27 cellular contexts compared by ENCODE assay signal in the genomic region with DNA sequence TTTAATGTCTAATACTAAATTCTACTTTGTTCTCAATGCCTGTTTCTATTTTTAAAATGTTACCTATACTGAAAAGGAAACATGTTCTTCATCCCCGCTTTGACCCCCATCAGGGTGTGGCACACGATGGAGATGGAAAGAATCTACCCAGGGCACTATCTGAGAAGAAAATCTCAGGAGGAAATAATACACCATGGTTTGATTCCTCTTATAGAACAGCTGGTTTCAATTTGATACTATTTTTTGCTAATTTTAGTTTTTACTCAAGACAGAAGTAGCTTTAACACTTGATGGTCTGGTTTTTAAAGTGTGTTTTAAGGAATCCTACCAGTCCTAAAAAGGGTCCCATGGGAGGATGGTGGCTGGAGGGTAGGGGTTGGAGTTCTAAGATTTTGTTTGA.
"Had no signal": no experiment of that assay in that cellular context is flagged by ENCODE, and none has a peak within 500 bp of the region (broad histone marks: within the 10 kb centered on the region; RNA-seq: fewer than 3 reads in every experiment).

No MANE protein-coding gene starts in this region.

- H3K27me3 Mint-ChIP-seq: progenitor cell of endocrine pancreas, type B pancreatic cell had no signal

- H3K36me3 ChIP-seq: gastroesophageal sphincter, heart left ventricle, neutrophil, right atrium auricular region, stomach, tibial artery had no signal

- H3K4me1 ChIP-seq: gastroesophageal sphincter, right atrium auricular region, stomach had no signal

- H3K9me3 ChIP-seq: gastroesophageal sphincter, neutrophil, right atrium auricular region, stomach, testis, tibial artery had no signal

- ATAC-seq: effector memory CD8-positive, alpha-beta T cell; gastroesophageal sphincter; heart left ventricle; left lobe of liver; natural killer cell; sciatic nerve; stimulated activated effector memory CD8-positive, alpha-beta T cell treated with anti-CD3 and anti-CD28 coated beads, Interleukin-12 subunit alpha, Interleukin-12 subunit beta, amount 100 ng/mL, for 72 hours had no signal

- H3K27ac Mint-ChIP-seq: effector memory CD8-positive, alpha-beta T cell; memory B cell; natural killer cell; stimulated activated effector memory CD8-positive, alpha-beta T cell treated with anti-CD3 and anti-CD28 coated beads, Interleukin-12 subunit alpha, Interleukin-12 subunit beta, amount 100 ng/mL, for 72 hours; type B pancreatic cell had no signal

- H3K36me3 Mint-ChIP-seq: memory B cell; natural killer cell; stimulated activated effector memory CD8-positive, alpha-beta T cell treated with anti-CD3 and anti-CD28 coated beads, Interleukin-12 subunit alpha, Interleukin-12 subunit beta, amount 100 ng/mL, for 72 hours had no signal

- H3K4me3 Mint-ChIP-seq: effector memory CD8-positive, alpha-beta T cell; memory B cell; natural killer cell; neural crest cell; stimulated activated effector memory CD8-positive, alpha-beta T cell treated with anti-CD3 and anti-CD28 coated beads, Interleukin-12 subunit alpha, Interleukin-12 subunit beta, amount 100 ng/mL, for 72 hours; type B pancreatic cell had no signal

- H3K27ac ChIP-seq: coronary artery, gastroesophageal sphincter, heart left ventricle, hepatocyte, neutrophil, parathyroid adenoma, right atrium auricular region, stomach, testis, tibial artery had no signal

- H3K4me2 ChIP-seq: hepatocyte, smooth muscle cell had no signal

- H3K9ac ChIP-seq: parathyroid adenoma had no signal

- H3K27me3 ChIP-seq: gastroesophageal sphincter, heart left ventricle, hepatocyte, neutrophil, right atrium auricular region, stomach, testis, tibial artery had no signal

- H3K4me1 Mint-ChIP-seq: memory B cell; neural crest cell; stimulated activated effector memory CD8-positive, alpha-beta T cell treated with anti-CD3 and anti-CD28 coated beads, Interleukin-12 subunit alpha, Interleukin-12 subunit beta, amount 100 ng/mL, for 72 hours had no signal

- H3K9me3 Mint-ChIP-seq: effector memory CD8-positive, alpha-beta T cell; memory B cell; neural crest cell; stimulated activated effector memory CD8-positive, alpha-beta T cell treated with anti-CD3 and anti-CD28 coated beads, Interleukin-12 subunit alpha, Interleukin-12 subunit beta, amount 100 ng/mL, for 72 hours; type B pancreatic cell had no signal

- H3K4me3 ChIP-seq: coronary artery, gastroesophageal sphincter, heart left ventricle, hepatocyte, lung, right atrium auricular region, smooth muscle cell, stomach, testis, tibial artery had no signal

- H2AFZ ChIP-seq: hepatocyte, parathyroid adenoma had no signal

- FAIRE-seq: kidney had no signal

- DNase-seq: dermis blood vessel endothelial cell; effector memory CD8-positive, alpha-beta T cell; foreskin fibroblast; heart left ventricle; kidney; natural killer cell; stimulated activated CD4-positive, alpha-beta T cell treated with anti-CD3 and anti-CD28 coated beads, Interleukin-2, amount 100 ng/mL, for 24 hours; stimulated activated CD4-positive, alpha-beta T cell treated with anti-CD3 and anti-CD28 coated beads, Interleukin-4, amount 100 ng/mL, for 24 hours; stimulated activated naive CD4-positive, alpha-beta T cell treated with Interleukin-2 at 50 U/mL for 16 hours; stomach; testis; tibial artery had no signal
